ENCODE assay signal across 8 cellular contexts in genomic region chr15:72599855-72600464, GRCh38. TPM values are rescaled to one million over a fixed set of nuclear protein-coding genes. Genes with fewer than 3 reads are reported as not detected.
DNase-seq lines count a peak whose midpoint lies in the region; TF ChIP-seq lines count a peak whose summit lies in the region.

No MANE protein-coding gene starts in this region.

- H3K4me1 ChIP-seq in stomach, result no peaks in the 10 kb centered on the region

- intact Hi-C loops in stomach (cut with DNase I; ENCODE audit: low total_unique reads), result no loop called here

- WGBS in stomach, 5 donors, result 8 to 15% (median 12%) methylated on average over 2 of the region's 2 CpGs

- TF ChIP-seq POLR2A in stomach (IDR thresholded peaks at IDR 0.05), result no peak

- H3K9me3 ChIP-seq in stomach, result no peaks in the 10 kb centered on the region

- DNase-seq in stimulated activated CD4-positive, alpha-beta T cell treated with anti-CD3 and anti-CD28 coated beads, Interleukin-2, amount 100 ng/mL, for 4 hours (ENCODE audit: low read depth), result peak; percentile 6
- DNase-seq in stimulated activated CD4-positive, alpha-beta T cell treated with anti-CD3 and anti-CD28 coated beads, Interleukin-1b, Interleukin-23, amount 100 ng/mL, for 48 hours, result no peak
- DNase-seq in LNCaP clone FGC (ENCODE audit: low read depth), result peak; percentile 22
- peak; percentile 35 for DNase-seq in globus pallidus (ENCODE audit: low spot score)
- peak; percentile 24 for DNase-seq in skeletal muscle cell (ENCODE audit: low read depth)
- no peak for DNase-seq in stomach
- DNase-seq in activated CD8-positive, alpha-beta memory T cell treated with anti-CD3 and anti-CD28 coated beads, Interleukin-2, amount 50 U/mL, for 48 hours, result no peak

- H3K27ac ChIP-seq in VCaP (no peak overlapping the region), stomach (no peak overlapping the region)

- TF ChIP-seq EP300 in stomach (IDR thresholded peaks at IDR 0.05), result no peak

- no peaks in the 10 kb centered on the region for H3K27me3 ChIP-seq in stomach

- H3K4me3 ChIP-seq in LNCaP clone FGC (ENCODE audit: low read depth, low read length) (no peak overlapping the region), skeletal muscle cell (ENCODE audit: low read depth, low read length) (no peak overlapping the region), stomach (no peak overlapping the region)

- no peaks in the 10 kb centered on the region for H3K36me3 ChIP-seq in stomach

- TF ChIP-seq CTCF in LNCaP clone FGC (IDR thresholded peaks at IDR 0.05; ENCODE audit: control insufficient read depth, extremely low read depth, insufficient read depth) (peak; percentile 68), VCaP (conservative IDR thresholded peaks at IDR 0.05) (peak; percentile 97), stomach (IDR thresholded peaks at IDR 0.05) (peak in 3 of 7 experiments; percentile 36 to 57 (median 54))

RNA-seq across cellular contexts. Expression of gene GOLGA6B, which starts 54.5 kb away (rescaled TPM):
- not detected for total RNA-seq in stomach
- polyA plus RNA-seq in stomach, result not detected

Comparison
In these comparisons a context has a peak if more than half of its experiments do, and no peak if none do; other contexts are left out.
1. DNase-seq: peak in stimulated activated CD4-positive, alpha-beta T cell treated with anti-CD3 and anti-CD28 coated beads, Interleukin-2, amount 100 ng/mL, for 4 hours (single experiment), LNCaP clone FGC (single experiment), globus pallidus (single experiment) and skeletal muscle cell (single experiment); none in stimulated activated CD4-positive, alpha-beta T cell treated with anti-CD3 and anti-CD28 coated beads, Interleukin-1b, Interleukin-23, amount 100 ng/mL, for 48 hours (single experiment), stomach (single experiment) and activated CD8-positive, alpha-beta memory T cell treated with anti-CD3 and anti-CD28 coated beads, Interleukin-2, amount 50 U/mL, for 48 hours (single experiment).